ENCODE assay signal across 24 cellular contexts in the genomic region with DNA sequence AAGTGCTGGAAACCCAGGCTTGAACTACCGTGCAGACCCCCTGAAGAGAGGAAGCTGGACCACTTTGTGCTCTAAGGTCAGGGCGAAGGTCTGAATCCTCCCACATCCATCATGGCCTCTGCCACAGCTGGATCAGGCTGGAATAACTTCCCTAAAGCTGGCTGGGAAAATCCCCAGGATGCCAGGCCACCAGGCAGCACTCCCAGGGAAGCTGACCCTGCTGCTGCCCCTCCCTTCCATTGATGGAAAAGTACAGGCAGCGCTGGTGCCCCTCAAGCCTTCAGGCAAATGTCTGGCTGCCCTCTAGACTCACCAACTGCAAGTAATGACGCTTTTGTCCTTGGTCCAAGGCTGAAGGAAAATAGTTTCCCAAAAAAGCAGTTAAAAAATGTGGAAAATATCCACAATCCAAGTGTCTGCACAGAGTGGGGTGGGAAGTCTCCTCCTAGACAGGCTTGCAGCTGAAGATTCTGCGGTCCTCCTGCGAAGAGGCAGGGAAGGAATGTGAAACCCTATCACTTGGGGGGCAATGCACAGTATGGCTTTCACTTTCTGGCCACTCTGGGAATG. TPM values are rescaled to one million over a fixed set of nuclear protein-coding genes. Genes with fewer than 3 reads are reported as not detected.
A peak's percentile ranks its signal among the peaks of the same experiment; 100 is the strongest.
DNase-seq lines count a peak whose midpoint lies in the region; ATAC-seq and TF ChIP-seq lines count a peak whose summit lies in the region.
"Had no signal": no experiment of that assay in that cellular context is flagged by ENCODE, and none has a peak within 500 bp of the region (broad histone marks: within the 10 kb centered on the region; RNA-seq: fewer than 3 reads in every experiment).

No MANE protein-coding gene starts in this region.

- H3K14ac ChIP-seq in IMR-90 (replicated peaks; ENCODE audit: low read depth, low read length) (no peak overlapping the region), mesenchymal stem cell (ENCODE audit: low read length in 2 of 2) (no peak overlapping the region)

- ATAC-seq in IMR-90 (ENCODE audit: low read depth): no peak
- no peak for ATAC-seq in activated T-helper 17 cell treated with anti-CD3 and anti-CD28 coated beads, Interleukin-2, amount 50 U/mL, for 72 hours (replicated peaks)
- ATAC-seq in HG02981 (IDR thresholded peaks at IDR 0.05; ENCODE audit: unreplicated experiment): no peak
- no peak for ATAC-seq in left cardiac atrium
- ATAC-seq: A549; CD8-positive, alpha-beta T cell had no signal

- peak overlapping the region; percentile 14 for H2AFZ ChIP-seq in IMR-90 (replicated peaks; ENCODE audit: low read length, poor library complexity)
- H2AFZ ChIP-seq in mesenchymal stem cell (ENCODE audit: low read depth, low read length): no peak overlapping the region
- H2AFZ ChIP-seq: GM23248, PC-9 had no signal

- H4K8ac ChIP-seq in IMR-90 (ENCODE audit: low read depth in 2 of 2, low read length in 2 of 2): no peak overlapping the region
- H4K8ac ChIP-seq in mesenchymal stem cell (ENCODE audit: low read length): no peak overlapping the region

- no peaks in the 10 kb centered on the region; the same call in 1 of the 2 replicates for H3K27me3 ChIP-seq in IMR-90 (ENCODE audit: control insufficient read depth, insufficient read depth, low read length)
- H3K27me3 ChIP-seq in mesenchymal stem cell (ENCODE audit: control insufficient read depth in 1 of 2, insufficient read depth in 1 of 2, low read length in 2 of 2): no peaks in the 10 kb centered on the region
- H3K27me3 ChIP-seq in tibial artery: no peaks in the 10 kb centered on the region
- H3K27me3 ChIP-seq in sigmoid colon: no peaks in the 10 kb centered on the region
- H3K27me3 ChIP-seq: MG63, SJSA1 had no signal

- no peak overlapping the region for H3K27ac Mint-ChIP-seq in activated T-helper 17 cell treated with anti-CD3 and anti-CD28 coated beads, Interleukin-2, amount 50 U/mL, for 72 hours
- H3K27ac Mint-ChIP-seq: CD8-positive, alpha-beta T cell; H9 had no signal

- no CpG with 5 or more reads among the region's 6 CpGs for WGBS in IMR-90 (ENCODE audit: extremely low coverage in 2 of 2, insufficient read length in 1 of 2), 2 experiments
- 81% methylated on average over 6 of the region's 6 CpGs for WGBS in mesenchymal stem cell
- WGBS in sigmoid colon, 2 donors: 83 to 85% methylated on average over 6 of the region's 6 CpGs

- H3K36me3 Mint-ChIP-seq in activated T-helper 17 cell treated with anti-CD3 and anti-CD28 coated beads, Interleukin-2, amount 50 U/mL, for 72 hours (ENCODE audit: low read depth): no peaks in the 10 kb centered on the region
- H3K36me3 Mint-ChIP-seq: CD8-positive, alpha-beta T cell had no signal

- H3K27ac ChIP-seq in IMR-90 (ENCODE audit: insufficient read depth, low read length): no peak overlapping the region
- H3K27ac ChIP-seq in mesenchymal stem cell (ENCODE audit: low read length, poor library complexity, severe bottlenecking): no peak overlapping the region
- H3K27ac ChIP-seq in tibial artery: peak overlapping the region; percentile 73 to 93
- no peak overlapping the region for H3K27ac ChIP-seq in sigmoid colon
- H3K27ac ChIP-seq: A549, GM23248, PC-9, SJSA1 had no signal

- H3K4me1 ChIP-seq in IMR-90 (ENCODE audit: control insufficient read depth, insufficient read depth, low read length) (peaks cover 3% of the 10 kb centered on the region), mesenchymal stem cell (ENCODE audit: control insufficient read depth, insufficient read depth, low read depth, low read length) (peaks cover 10% of the 10 kb centered on the region), tibial artery (peaks cover 0 to 47% (median 26%) of the 10 kb centered on the region in 4 donors), sigmoid colon (peaks cover 0 to 2% (median 0%) of the 10 kb centered on the region in 4 donors)

- TF ChIP-seq RAD21 in IMR-90 (IDR thresholded peaks at IDR 0.05; ENCODE audit: low read length): no peak

- no peaks in the 10 kb centered on the region for H3K79me1 ChIP-seq in IMR-90 (ENCODE audit: low read depth in 1 of 2, low read length in 2 of 2)
- H3K79me1 ChIP-seq in mesenchymal stem cell (replicated peaks; ENCODE audit: low read length, poor library complexity, severe bottlenecking): no peaks in the 10 kb centered on the region

- TF ChIP-seq CTCF in IMR-90 (conservative IDR thresholded peaks at IDR 0.05; ENCODE audit: low read depth, low read length) (no peak), tibial artery (IDR thresholded peaks at IDR 0.05) (no peak), sigmoid colon (IDR thresholded peaks at IDR 0.05) (no peak)

- CTCF ChIA-PET in IMR-90 (lab: Yijun Ruan, JAX): interaction anchor here (1.2 kb wide), 1 partner anchor 15 kb away, joined by 3 read pairs; no protein-coding TSS in a partner anchor

- no peak overlapping the region for H3K56ac ChIP-seq in IMR-90 (ENCODE audit: extremely low read depth, insufficient read depth, low read length)

- H4K91ac ChIP-seq in IMR-90 (ENCODE audit: insufficient read depth, low read depth, low read length) (no peak overlapping the region), mesenchymal stem cell (ENCODE audit: low read length) (no peak overlapping the region)

- H3K9ac ChIP-seq in IMR-90 (ENCODE audit: low read depth, low read length) (no peak overlapping the region), mesenchymal stem cell (ENCODE audit: low read length) (no peak overlapping the region)
- H3K9ac ChIP-seq: GM23248 had no signal

- no peak overlapping the region for H3K4me3 ChIP-seq in IMR-90 (ENCODE audit: insufficient read depth, low read depth, low read length)
- H3K4me3 ChIP-seq in mesenchymal stem cell (ENCODE audit: insufficient read depth in 1 of 2, low read depth in 1 of 2, low read length in 2 of 2): no peak overlapping the region
- H3K4me3 ChIP-seq in tibial artery: no peak overlapping the region
- no peak overlapping the region for H3K4me3 ChIP-seq in sigmoid colon
- H3K4me3 ChIP-seq: A549, GM23248, MG63, PC-9, SJSA1 had no signal

- no peak overlapping the region for H3K4ac ChIP-seq in IMR-90 (ENCODE audit: low read depth, low read length)
- no peak overlapping the region for H3K4ac ChIP-seq in mesenchymal stem cell (ENCODE audit: low read depth in 1 of 2, low read length in 2 of 2)

- BruUV-seq in IMR-90 (replicated peaks; lab: Mats Ljungman, UMichigan): no TSS peak

- H3K4me2 ChIP-seq in IMR-90 (ENCODE audit: low read depth, low read length) (no peak overlapping the region), mesenchymal stem cell (ENCODE audit: low read length, poor library complexity, severe bottlenecking) (no peak overlapping the region)
- H3K4me2 ChIP-seq: A549, PC-9 had no signal

- H3K27me3 Mint-ChIP-seq in activated T-helper 17 cell treated with anti-CD3 and anti-CD28 coated beads, Interleukin-2, amount 50 U/mL, for 72 hours: peaks cover 7% of the 10 kb centered on the region

- in situ Hi-C loops in IMR-90 (cut with MboI; ENCODE audit: low sequenced_read_pairs): no loop called here

- POLR2A ChIA-PET in IMR-90 (lab: Charles Lee; ENCODE audit: unreplicated experiment): no interaction called here

- H3K9me3 Mint-ChIP-seq in activated T-helper 17 cell treated with anti-CD3 and anti-CD28 coated beads, Interleukin-2, amount 50 U/mL, for 72 hours: no peaks in the 10 kb centered on the region

- H2BK15ac ChIP-seq in IMR-90 (ENCODE audit: low read depth, low read length) (no peak overlapping the region), mesenchymal stem cell (ENCODE audit: low read depth, poor library complexity, severe bottlenecking) (no peak overlapping the region)

- DNase-seq in IMR-90 (no peak), dermis microvascular lymphatic vessel endothelial cell (ENCODE audit: low read depth in 2 of 2) (peak; percentile 68 to 69), mesenchymal stem cell (no peak), tibial artery (peak in 1 of 2 donors; percentile 78), sigmoid colon (no peak), left cardiac atrium (no peak)
- DNase-seq: C1 segment of cervical spinal cord; CD8-positive, alpha-beta T cell; DND-41; GM23248; H9; KG1; MG63; NCI-H2029; NCI-H446 treated with DMSO at 0.1 percent for 48 hours; NCI-H526; PC-9; Right ventricle myocardium superior; RPMI8226 had no signal

- H3K18ac ChIP-seq in IMR-90 (ENCODE audit: low read depth, low read length) (no peak overlapping the region), mesenchymal stem cell (ENCODE audit: low read depth in 1 of 2, low read length in 2 of 2) (no peak overlapping the region)

- H4K5ac ChIP-seq in IMR-90 (ENCODE audit: low read depth, low read length): no peak overlapping the region

- dilution Hi-C loops in IMR-90 (cut with HindIII; ENCODE audit: low sequenced_read_pairs, unreplicated experiment): loop anchor here (25.0 kb wide), 1 partner anchor 458 kb away; no protein-coding TSS in a partner anchor

- H3K9me3 ChIP-seq in IMR-90 (ENCODE audit: control insufficient read depth, insufficient read depth, low read length) (no peaks in the 10 kb centered on the region), mesenchymal stem cell (ENCODE audit: control insufficient read depth, low read length) (peaks cover 10% of the 10 kb centered on the region), tibial artery (no peaks in the 10 kb centered on the region), sigmoid colon (no peaks in the 10 kb centered on the region)
- H3K9me3 ChIP-seq: SJSA1 had no signal

- H2BK120ac ChIP-seq in IMR-90 (ENCODE audit: low read depth, low read length) (no peak overlapping the region), mesenchymal stem cell (ENCODE audit: low read depth, low read length) (no peak overlapping the region)

- intact Hi-C loops in IMR-90 (cut with micrococcal nuclease): no loop called here
- intact Hi-C loops in tibial artery (cut with DNase I; ENCODE audit: low total_unique reads): no loop called here
- intact Hi-C loops in sigmoid colon (cut with DNase I): no loop called here
- intact Hi-C loops in left cardiac atrium (cut with DNase I): no loop called here

- H3K9me1 ChIP-seq in IMR-90 (ENCODE audit: insufficient read depth, low read length): peaks cover 8% of the 10 kb centered on the region

- H3K36me3 ChIP-seq in IMR-90 (ENCODE audit: control insufficient read depth, insufficient read depth, low read length): no peaks in the 10 kb centered on the region
- H3K36me3 ChIP-seq in mesenchymal stem cell (ENCODE audit: control insufficient read depth in 1 of 2, insufficient read depth in 2 of 2, low read depth in 1 of 2, low read length in 2 of 2): no peaks in the 10 kb centered on the region
- no peaks in the 10 kb centered on the region for H3K36me3 ChIP-seq in tibial artery
- H3K36me3 ChIP-seq in sigmoid colon: no peaks in the 10 kb centered on the region
- H3K36me3 ChIP-seq: MG63, SJSA1 had no signal

- H3K4me1 Mint-ChIP-seq in activated T-helper 17 cell treated with anti-CD3 and anti-CD28 coated beads, Interleukin-2, amount 50 U/mL, for 72 hours: no peaks in the 10 kb centered on the region

- H2BK12ac ChIP-seq in mesenchymal stem cell (ENCODE audit: low read length in 2 of 2): no peak overlapping the region

- H2BK20ac ChIP-seq in IMR-90 (ENCODE audit: low read depth, low read length): no peak overlapping the region

- TF ChIP-seq POLR2A in IMR-90 (IDR thresholded peaks at IDR 0.05; ENCODE audit: low read depth, low read length) (no peak), sigmoid colon (IDR thresholded peaks at IDR 0.05) (no peak)

- TF ChIP-seq EP300 in sigmoid colon (IDR thresholded peaks at IDR 0.05): no peak

- no peak overlapping the region for H2AK9ac ChIP-seq in IMR-90 (replicated peaks; ENCODE audit: low read depth, low read length, poor library complexity)

- H2BK5ac ChIP-seq in IMR-90 (ENCODE audit: low read depth, low read length, poor library complexity, severe bottlenecking) (no peak overlapping the region), mesenchymal stem cell (ENCODE audit: low read depth, low read length, poor library complexity, severe bottlenecking) (no peak overlapping the region)

- no peak overlapping the region for H3K23ac ChIP-seq in IMR-90 (ENCODE audit: low read depth, low read length)
- no peak overlapping the region for H3K23ac ChIP-seq in mesenchymal stem cell (ENCODE audit: low read length in 2 of 2)

- H3K4me3 Mint-ChIP-seq in activated T-helper 17 cell treated with anti-CD3 and anti-CD28 coated beads, Interleukin-2, amount 50 U/mL, for 72 hours: no peak overlapping the region
- H3K4me3 Mint-ChIP-seq: CD8-positive, alpha-beta T cell; H9 had no signal

- no peak overlapping the region for H2AK5ac ChIP-seq in IMR-90 (ENCODE audit: low read depth, low read length)
- H2AK5ac ChIP-seq in mesenchymal stem cell (ENCODE audit: low read length, severe bottlenecking): peak overlapping the region; percentile 64

- H4K20me1 ChIP-seq in IMR-90 (ENCODE audit: insufficient read depth, low read length): no peaks in the 10 kb centered on the region

RNA-seq across cellular contexts. Expression of gene TSPAN2, which starts 39.9 kb away (rescaled TPM):
- total RNA-seq in IMR-90 (2012; rRNA removed) (0.18 and 0.83 TPM in 2 replicates), dermis microvascular lymphatic vessel endothelial cell (1.3 and 5.9 TPM in 2 replicates), sigmoid colon (100 to 1,000 TPM in 2 of 4 donors, 10 to 100 TPM in 2; 61.5 to 122 (median 94.7) TPM), left cardiac atrium (10 to 100 TPM; 13.3 to 15.1 TPM)
- polyA plus RNA-seq in IMR-90 (2012; rRNA removed) (0.17 and 0.60 TPM in 2 replicates), sigmoid colon (1 to 10 TPM in 2 of 3 donors, under 1 TPM in 1; 0.46 to 5.5 (median 1.8) TPM)
- 0.12 and 0.16 TPM in 2 replicates for polyA plus RNA-seq in IMR-90 (2012; cell fraction: cytosol; rRNA removed)
- 0.31 TPM in 1 of 2 replicates, not detected in the other for polyA plus RNA-seq in IMR-90 (2012; cell fraction: nucleus; rRNA removed; ENCODE audit: low replicate concordance)
- polyA plus RNA-seq in mesenchymal stem cell (2013, experiment 1 of 2): not detected
- 0.01 TPM for polyA plus RNA-seq in mesenchymal stem cell (2013, experiment 2 of 2)
- total RNA-seq in activated T-helper 17 cell treated with anti-CD3 and anti-CD28 coated beads, Interleukin-2, amount 50 U/mL, for 72 hours: 1 to 10 TPM in 1 of 2 donors, under 1 TPM in 1; 0.95 to 2.5 TPM
- total RNA-seq: G401 had no signal

Comparison
In these comparisons a context has a peak if more than half of its experiments do, and no peak if none do; other contexts are left out.
1. DNase-seq: peak in dermis microvascular lymphatic vessel endothelial cell (2 of 2); none in IMR-90 (single experiment), mesenchymal stem cell (single experiment), sigmoid colon (single experiment) and left cardiac atrium (single experiment).
2. H3K27ac ChIP-seq: peak in tibial artery (2 of 2); none in IMR-90 (single experiment), mesenchymal stem cell (single experiment) and sigmoid colon (0 of 4).